In the genomic region with DNA sequence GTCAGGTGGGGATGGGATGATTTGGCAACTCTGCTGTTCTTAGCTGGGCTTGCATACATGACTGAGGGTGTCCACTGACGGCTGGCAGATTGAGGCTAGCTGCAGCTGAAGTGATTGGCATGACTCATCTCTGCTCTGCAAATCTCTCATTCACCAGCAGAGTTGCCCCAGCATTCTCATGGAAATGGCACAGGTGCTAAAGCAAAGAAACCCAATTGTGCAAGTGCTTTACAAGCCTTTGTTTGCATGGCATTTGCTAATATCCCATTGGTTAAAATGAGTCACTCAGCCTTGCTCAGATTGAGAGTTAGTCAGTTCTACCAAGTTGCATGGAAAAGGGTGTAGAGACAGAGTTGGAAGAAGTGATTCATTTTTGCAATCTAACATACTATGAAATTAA, we compare ENCODE assay signal across 16 cellular contexts.
DNase-seq lines count a peak whose midpoint lies in the region; ATAC-seq and TF ChIP-seq lines count a peak whose summit lies in the region.
"Had no signal": no experiment of that assay in that cellular context is flagged by ENCODE, and none has a peak within 500 bp of the region (broad histone marks: within the 10 kb centered on the region; RNA-seq: fewer than 3 reads in every experiment).

No MANE protein-coding gene starts in this region.

- intact Hi-C loops in Right ventricle myocardium inferior (cut with DNase I): no loop called here

- POLR2A ChIA-PET in SK-N-SH (lab: Yijun Ruan, JAX): no interaction called here

- peaks cover 28% of the 10 kb centered on the region for H3K9me3 ChIP-seq in iPS-20b (ENCODE audit: insufficient read depth, low read depth, low read length)
- H3K9me3 ChIP-seq in SK-N-SH: no peaks in the 10 kb centered on the region

- DNase-seq in COLO668 (lab: John Stamatoyannopoulos, UW; ENCODE audit: unreplicated experiment) (peak; percentile 22), HT1080 (ENCODE audit: low read depth) (peak; percentile 88), astrocyte of the spinal cord (ENCODE audit: low read depth, low spot score) (peak; percentile 15), SK-N-SH (no peak), Right ventricle myocardium inferior (ENCODE audit: missing footprints) (no peak), NCI-H1092 treated with DMSO at 0.1 percent for 48 hours (lab: John Stamatoyannopoulos, UW) (no peak)
- DNase-seq: activated CD8-positive, alpha-beta T cell treated with anti-CD3 and anti-CD28 coated beads for 36 hours; activated naive CD4-positive, alpha-beta T cell treated with anti-CD3 and anti-CD28 coated beads, Interleukin-2, amount 50 U/mL, for 16 hours; CD4-positive, alpha-beta T cell; Karpas-422; NCI-H524; stimulated activated CD4-positive, alpha-beta T cell treated with anti-CD3 and anti-CD28 coated beads, Interleukin-12 subunit alpha, Interleukin-12 subunit beta, amount 100 ng/mL, for 4 hours; stimulated activated CD8-positive, alpha-beta memory T cell treated with anti-CD3 and anti-CD28 coated beads, Interleukin-4, amount 100 ng/mL, for 48 hours had no signal

- no peaks in the 10 kb centered on the region for H3K27me3 ChIP-seq in iPS-20b (ENCODE audit: insufficient read depth, low read length)
- H3K27me3 ChIP-seq in SK-N-SH (ENCODE audit: insufficient read depth): no peaks in the 10 kb centered on the region

- no peaks in the 10 kb centered on the region for H4K20me1 ChIP-seq in SK-N-SH (ENCODE audit: insufficient read depth)

- H3F3A ChIP-seq in SK-N-SH (replicated peaks; ENCODE audit: insufficient read depth): no peaks in the 10 kb centered on the region

- H3K36me3 ChIP-seq in iPS-20b (ENCODE audit: insufficient read depth, low read depth, low read length) (no peaks in the 10 kb centered on the region), SK-N-SH (replicated peaks in 1 of 2; ENCODE audit: control insufficient read depth in 1 of 2, insufficient read depth in 2 of 2, low read length in 1 of 2) (no peaks in the 10 kb centered on the region)

- in situ Hi-C loops in astrocyte of the spinal cord (cut with HindIII; ENCODE audit: low sequenced_read_pairs): no loop called here

- H3K27ac ChIP-seq in iPS-20b (ENCODE audit: low read length) (peak overlapping the region; percentile 64), SK-N-SH (ENCODE audit: low read depth in 2 of 2, low read length in 1 of 2) (no peak overlapping the region)

- H3K4me3 ChIP-seq in astrocyte of the spinal cord (ENCODE audit: low read depth, low read length): no peak overlapping the region
- H3K4me3 ChIP-seq in iPS-20b (ENCODE audit: low read length): peak overlapping the region; percentile 44
- H3K4me3 ChIP-seq in SK-N-SH (ENCODE audit: low read depth in 2 of 2, low read length in 1 of 2): no peak overlapping the region

- no peak for TF ChIP-seq RAD21 in SK-N-SH (IDR thresholded peaks at IDR 0.05; ENCODE audit: low read length)

- WGBS in SK-N-SH (ENCODE audit: low lambda C conversion rate): 60% methylated on average over 1 of the region's 1 CpG

- no peaks in the 10 kb centered on the region for H3K9me2 ChIP-seq in SK-N-SH

- ATAC-seq in GM18517 (IDR thresholded peaks at IDR 0.05; ENCODE audit: unreplicated experiment) (no peak), Right ventricle myocardium inferior (no peak)
- ATAC-seq: activated CD8-positive, alpha-beta T cell treated with anti-CD3 and anti-CD28 coated beads for 36 hours; natural killer cell treated with Interleukin-12 subunit alpha and Interleukin-12 subunit beta and Interleukin-15 and Interleukin-18, amount 100 ng/mL, for 72 hours had no signal

- no peak for TF ChIP-seq EP300 in SK-N-SH (IDR thresholded peaks at IDR 0.05; ENCODE audit: borderline replicate concordance in 1 of 2, low read depth in 1 of 2, low read length in 1 of 2)

- CTCF ChIA-PET in SK-N-SH (lab: Yijun Ruan, JAX): no interaction called here

- H2AFZ ChIP-seq in SK-N-SH (ENCODE audit: low read depth): no peak overlapping the region

- H3K9ac ChIP-seq in iPS-20b (ENCODE audit: low read depth, low read length): peak overlapping the region; percentile 43; the same call in 1 of the 2 replicates
- no peak overlapping the region for H3K9ac ChIP-seq in SK-N-SH

- no peak for TF ChIP-seq CTCF in astrocyte of the spinal cord (IDR thresholded peaks at IDR 0.05; ENCODE audit: low read depth, low read length)
- no peak for TF ChIP-seq CTCF in SK-N-SH (IDR thresholded peaks at IDR 0.05)

- no peaks in the 10 kb centered on the region for H3K79me2 ChIP-seq in SK-N-SH (ENCODE audit: insufficient read depth)

- H3K4me1 ChIP-seq in iPS-20b (ENCODE audit: insufficient read depth, low read length) (peaks cover 10% of the 10 kb centered on the region; the same call in 1 of the 2 replicates), SK-N-SH (ENCODE audit: control insufficient read depth in 1 of 2, insufficient read depth in 2 of 2, low read depth in 1 of 2, low read length in 1 of 2) (no peaks in the 10 kb centered on the region)

- no peak overlapping the region for H3K4me2 ChIP-seq in SK-N-SH

TF ChIP-seq in SK-N-SH, 30 proteins besides CTCF, POLR2A, EP300 and RAD21:
- no peak for TF ChIP-seq GABPA (IDR thresholded peaks at IDR 0.05; ENCODE audit: low read depth)
- TF ChIP-seq POLR2AphosphoS5 (IDR thresholded peaks at IDR 0.05; ENCODE audit: low read depth, low read length): no peak

Comparison
In these comparisons a context has a peak if more than half of its experiments do, and no peak if none do; other contexts are left out.
1. DNase-seq: peak in COLO668 (single experiment), HT1080 (single experiment) and astrocyte of the spinal cord (single experiment); none in SK-N-SH (single experiment), Right ventricle myocardium inferior (single experiment) and NCI-H1092 treated with DMSO at 0.1 percent for 48 hours (single experiment).